Comparison of ENCODE assay signal across 8 cellular contexts in genomic region chr3:10437272-10437994, GRCh38.
A peak's percentile ranks its signal among the peaks of the same experiment; 100 is the strongest.
DNase-seq lines count a peak whose midpoint lies in the region; ATAC-seq and TF ChIP-seq lines count a peak whose summit lies in the region.

No MANE protein-coding gene starts in this region.

- no peaks in the 10 kb centered on the region for H3K36me3 Mint-ChIP-seq in activated CD4-positive, alpha-beta memory T cell treated with anti-CD3 and anti-CD28 coated beads for 36 hours

- intact Hi-C loops in activated CD4-positive, alpha-beta memory T cell treated with anti-CD3 and anti-CD28 coated beads for 36 hours (cut with micrococcal nuclease) = loop anchor here (2.0 to 10.0 kb wide), 2 partner anchors 71 to 117 kb away; no protein-coding TSS in a partner anchor
- intact Hi-C loops in left colon (cut with DNase I, micrococcal nuclease) = no loop called here

- H3K27me3 Mint-ChIP-seq in activated CD4-positive, alpha-beta memory T cell treated with anti-CD3 and anti-CD28 coated beads for 36 hours = no peaks in the 10 kb centered on the region

- H3K27ac Mint-ChIP-seq in activated CD4-positive, alpha-beta memory T cell treated with anti-CD3 and anti-CD28 coated beads for 36 hours = peak overlapping the region; percentile 36

- peak; percentile 40 for DNase-seq in AG08396 (ENCODE audit: low spot score)
- no peak for DNase-seq in HEK293T (ENCODE audit: extremely low spot score)
- DNase-seq in activated CD4-positive, alpha-beta memory T cell treated with anti-CD3 and anti-CD28 coated beads for 36 hours = peak; percentile 85
- DNase-seq in fibroblast of peridontal ligament (ENCODE audit: extremely low read depth) = peak; percentile 34
- peak; percentile 60 to 65 for DNase-seq in stimulated activated CD8-positive, alpha-beta memory T cell treated with anti-CD3 and anti-CD28 coated beads, Interleukin-15, amount 100 ng/mL, for 48 hours (ENCODE audit: low read depth in 2 of 2)
- DNase-seq in NCI-H526 treated with DMSO at 0.1 percent for 48 hours (lab: John Stamatoyannopoulos, UW) = no peak
- DNase-seq in OCI-M2 (lab: John Stamatoyannopoulos, UW; ENCODE audit: unreplicated experiment) = no peak
- no peak for DNase-seq in left colon

- H3K4me1 Mint-ChIP-seq in activated CD4-positive, alpha-beta memory T cell treated with anti-CD3 and anti-CD28 coated beads for 36 hours (ENCODE audit: low read depth) = peaks cover 30% of the 10 kb centered on the region

- POLR2A ChIA-PET in HEK293T (lab: Yijun Ruan, JAX) = no interaction called here
- POLR2A ChIA-PET in activated CD4-positive, alpha-beta memory T cell treated with anti-CD3 and anti-CD28 coated beads for 36 hours (lab: Charles Lee) = interaction anchor here (1.2 to 1.8 kb wide), 2 partner anchors 115 to 117 kb away, joined by 3 to 6 read pairs; partner anchors contain the start of gene SEC13

- CTCF ChIA-PET in HEK293T (lab: Yijun Ruan, JAX) = no interaction called here
- CTCF ChIA-PET in activated CD4-positive, alpha-beta memory T cell treated with anti-CD3 and anti-CD28 coated beads for 36 hours (lab: Charles Lee) = no interaction called here

- H3K9me3 Mint-ChIP-seq in activated CD4-positive, alpha-beta memory T cell treated with anti-CD3 and anti-CD28 coated beads for 36 hours = no peaks in the 10 kb centered on the region

- H3K4me3 Mint-ChIP-seq in activated CD4-positive, alpha-beta memory T cell treated with anti-CD3 and anti-CD28 coated beads for 36 hours = no peak overlapping the region

- no peak for ATAC-seq in left colon

TF ChIP-seq in HEK293T, 16 proteins besides CTCF, POLR2A, EP300 and RAD21:
- TF ChIP-seq PKNOX1 (IDR thresholded peaks at IDR 0.05) = peak; percentile 52
- TF ChIP-seq ARNT (IDR thresholded peaks at IDR 0.05) = no peak

Comparison
In these comparisons a context has a peak if more than half of its experiments do, and no peak if none do; other contexts are left out.
1. DNase-seq: peak in AG08396 (single experiment), activated CD4-positive, alpha-beta memory T cell treated with anti-CD3 and anti-CD28 coated beads for 36 hours (single experiment), fibroblast of peridontal ligament (single experiment) and stimulated activated CD8-positive, alpha-beta memory T cell treated with anti-CD3 and anti-CD28 coated beads, Interleukin-15, amount 100 ng/mL, for 48 hours (2 of 2); none in HEK293T (single experiment), NCI-H526 treated with DMSO at 0.1 percent for 48 hours (single experiment), OCI-M2 (single experiment) and left colon (0 of 2).